Comparison of ENCODE assay signal across 20 cellular contexts in genomic region chr18:49273201-49273880, GRCh38.
"Had no signal": no experiment of that assay in that cellular context is flagged by ENCODE, and none has a peak within 500 bp of the region (broad histone marks: within the 10 kb centered on the region; RNA-seq: fewer than 3 reads in every experiment).

No MANE protein-coding gene starts in this region.

- H3K27ac ChIP-seq: gastroesophageal sphincter, left ventricle myocardium inferior, prostate gland, right lobe of liver, tibial nerve, vagina had no signal

- H3K9me3 ChIP-seq: gastroesophageal sphincter, left ventricle myocardium inferior, prostate gland, right lobe of liver, tibial nerve, vagina had no signal

- FAIRE-seq: keratinocyte had no signal

- H3K4me1 ChIP-seq: gastroesophageal sphincter, left ventricle myocardium inferior, prostate gland, right lobe of liver, tibial nerve, vagina had no signal

- H3K36me3 ChIP-seq: prostate gland, right lobe of liver had no signal

- H3K4me1 Mint-ChIP-seq: memory B cell, natural killer cell had no signal

- H3K9me3 Mint-ChIP-seq: activated naive CD8-positive, alpha-beta T cell treated with anti-CD3 and anti-CD28 coated beads for 36 hours; memory B cell; natural killer cell had no signal

- H3K4me3 Mint-ChIP-seq: activated naive CD8-positive, alpha-beta T cell treated with anti-CD3 and anti-CD28 coated beads for 36 hours; memory B cell; natural killer cell had no signal

- H3K27me3 Mint-ChIP-seq: activated naive CD8-positive, alpha-beta T cell treated with anti-CD3 and anti-CD28 coated beads for 36 hours; memory B cell had no signal

- H3K27ac Mint-ChIP-seq: activated naive CD8-positive, alpha-beta T cell treated with anti-CD3 and anti-CD28 coated beads for 36 hours; memory B cell; natural killer cell had no signal

- H3K4me3 ChIP-seq: gastroesophageal sphincter, left ventricle myocardium inferior, prostate gland, right lobe of liver, smooth muscle cell, tibial nerve, vagina had no signal

- DNase-seq: activated CD4-positive, alpha-beta T cell treated with anti-CD3 and anti-CD28 coated beads, Interleukin-2, amount 50 U/mL, for 1 hour; activated CD8-positive, alpha-beta memory T cell treated with anti-CD3 and anti-CD28 coated beads for 24 hours; activated naive CD8-positive, alpha-beta T cell treated with anti-CD3 and anti-CD28 coated beads for 36 hours; cerebellar nuclear complex; left ventricle myocardium inferior; natural killer cell; right lobe of liver; stimulated activated CD4-positive, alpha-beta T cell treated with anti-CD3 and anti-CD28 coated beads, Interleukin-4, amount 100 ng/mL, for 4 hours; stimulated activated CD8-positive, alpha-beta memory T cell treated with anti-CD3 and anti-CD28 coated beads, Interleukin-4, amount 100 ng/mL, for 48 hours; stimulated activated naive CD4-positive, alpha-beta T cell treated with Interleukin-2 at 50 U/mL for 16 hours; substantia nigra; T-helper 9 cell had no signal

- ATAC-seq: activated CD4-positive, CD25-positive, alpha-beta regulatory T cell treated with anti-CD3 and anti-CD28 coated beads, Interleukin-2, amount 50 U/mL, for 24 hours; gastroesophageal sphincter; natural killer cell; right lobe of liver had no signal

- H3K27me3 ChIP-seq: gastroesophageal sphincter, right lobe of liver, tibial nerve, vagina had no signal
